10 cellular contexts compared by ENCODE assay signal in genomic region chr22:48138855-48139254, GRCh38.
"Had no signal": no experiment of that assay in that cellular context is flagged by ENCODE, and none has a peak within 500 bp of the region (broad histone marks: within the 10 kb centered on the region; RNA-seq: fewer than 3 reads in every experiment).

No MANE protein-coding gene starts in this region.

- H3K9me3 Mint-ChIP-seq: activated naive CD8-positive, alpha-beta T cell treated with anti-CD3 and anti-CD28 coated beads, Interleukin-2, amount 50 U/mL, for 24 hours had no signal

- DNase-seq: activated CD4-positive, alpha-beta T cell treated with anti-CD3 and anti-CD28 coated beads, Interleukin-2, amount 50 U/mL, for 4 hours; activated naive CD8-positive, alpha-beta T cell treated with anti-CD3 and anti-CD28 coated beads, Interleukin-2, amount 50 U/mL, for 24 hours; foreskin keratinocyte; head of caudate nucleus; left lung; mesenchymal stem cell; sigmoid colon; T-helper 17 cell had no signal

- H3K4me3 ChIP-seq: ascending aorta, left lung, sigmoid colon had no signal

- H3K4me3 Mint-ChIP-seq: activated naive CD8-positive, alpha-beta T cell treated with anti-CD3 and anti-CD28 coated beads, Interleukin-2, amount 50 U/mL, for 24 hours; T-helper 17 cell had no signal

- H3K27ac ChIP-seq: ascending aorta, foreskin keratinocyte, left lung, sigmoid colon had no signal

- H3K27ac Mint-ChIP-seq: activated naive CD8-positive, alpha-beta T cell treated with anti-CD3 and anti-CD28 coated beads, Interleukin-2, amount 50 U/mL, for 24 hours; T-helper 17 cell had no signal

- H3K36me3 ChIP-seq: ascending aorta, left lung, sigmoid colon had no signal

- ATAC-seq: activated CD4-positive, CD25-positive, alpha-beta regulatory T cell treated with anti-CD3 and anti-CD28 coated beads, Interleukin-2, amount 50 U/mL, for 24 hours; activated naive CD8-positive, alpha-beta T cell treated with anti-CD3 and anti-CD28 coated beads, Interleukin-2, amount 50 U/mL, for 24 hours; foreskin keratinocyte; left lung; T-helper 17 cell had no signal

- H3K27me3 ChIP-seq: ascending aorta, foreskin keratinocyte, sigmoid colon had no signal
